17 cellular contexts compared by ENCODE assay signal in genomic region chr12:59634254-59634653, GRCh38. TPM values are rescaled to one million over a fixed set of nuclear protein-coding genes. Genes with fewer than 3 reads are reported as not detected.
DNase-seq lines count a peak whose midpoint lies in the region; ATAC-seq, FAIRE-seq and TF ChIP-seq lines count a peak whose summit lies in the region.
"Had no signal": no experiment of that assay in that cellular context is flagged by ENCODE, and none has a peak within 500 bp of the region (broad histone marks: within the 10 kb centered on the region; RNA-seq: fewer than 3 reads in every experiment).

No MANE protein-coding gene starts in this region.

- WGBS in GM12878 (ENCODE audit: insufficient coverage, insufficient replicate concordance, low lambda C conversion rate, missing lambda C conversion rate), result 8% methylated on average over 1 of the region's 1 CpG
- 61 to 65% methylated on average over 1 of the region's 1 CpG for WGBS in esophagus squamous epithelium, 2 donors

- peaks cover 2% of the 10 kb centered on the region for H3K9me3 Mint-ChIP-seq in activated CD8-positive, alpha-beta T cell treated with anti-CD3 and anti-CD28 coated beads for 36 hours
- H3K9me3 Mint-ChIP-seq in activated CD8-positive, alpha-beta T cell treated with anti-CD3 and anti-CD28 coated beads, Interleukin-2, amount 10 ng/mL, durations not matched to agents 7 days and 5 days (ENCODE audit: insufficient read depth), result no peaks in the 10 kb centered on the region
- no peaks in the 10 kb centered on the region for H3K9me3 Mint-ChIP-seq in CD8-positive, alpha-beta T cell
- H3K9me3 Mint-ChIP-seq in stimulated activated naive CD8-positive, alpha-beta T cell treated with anti-CD3 and anti-CD28 coated beads, Interleukin-15, Interleukin-2, amounts not matched to agents 100 ng/mL and 50 ng/mL, for 24 hours, result peaks cover 5% of the 10 kb centered on the region
- H3K9me3 Mint-ChIP-seq: CD4-positive, alpha-beta T cell; H9 had no signal

- H3K36me3 ChIP-seq in CD8-positive, alpha-beta T cell (ENCODE audit: insufficient read depth, low read length), result no peaks in the 10 kb centered on the region
- H3K36me3 ChIP-seq in GM12878 (ENCODE audit: control insufficient read depth in 2 of 2, insufficient read depth in 2 of 2, low read length in 1 of 2), result no peaks in the 10 kb centered on the region
- H3K36me3 ChIP-seq in esophagus squamous epithelium, result no peaks in the 10 kb centered on the region

- in situ Hi-C loops in GM12878 (cut with MboI), result no loop called here

- peaks cover 15% of the 10 kb centered on the region for H3K4me1 ChIP-seq in CD8-positive, alpha-beta T cell (ENCODE audit: insufficient read depth, low read length)
- H3K4me1 ChIP-seq in GM12878 (ENCODE audit: control insufficient read depth, insufficient read depth, low read length) (peaks cover 5% of the 10 kb centered on the region; the same call in 1 of the 2 replicates), esophagus squamous epithelium (peaks cover 0 to 28% (median 6%) of the 10 kb centered on the region in 3 donors)
- H3K4me1 ChIP-seq: A549 had no signal

- no peaks in the 10 kb centered on the region for H3K27me3 Mint-ChIP-seq in activated CD8-positive, alpha-beta T cell treated with anti-CD3 and anti-CD28 coated beads for 36 hours
- H3K27me3 Mint-ChIP-seq in activated CD8-positive, alpha-beta T cell treated with anti-CD3 and anti-CD28 coated beads, Interleukin-2, amount 10 ng/mL, durations not matched to agents 7 days and 5 days (ENCODE audit: low read depth), result no peaks in the 10 kb centered on the region
- no peaks in the 10 kb centered on the region for H3K27me3 Mint-ChIP-seq in CD8-positive, alpha-beta T cell (ENCODE audit: low read depth)
- H3K27me3 Mint-ChIP-seq in stimulated activated naive CD8-positive, alpha-beta T cell treated with anti-CD3 and anti-CD28 coated beads, Interleukin-15, Interleukin-2, amounts not matched to agents 100 ng/mL and 50 ng/mL, for 24 hours, result no peaks in the 10 kb centered on the region
- H3K27me3 Mint-ChIP-seq: CD4-positive, alpha-beta T cell had no signal

- H3K4me1 Mint-ChIP-seq in activated CD8-positive, alpha-beta T cell treated with anti-CD3 and anti-CD28 coated beads for 36 hours (ENCODE audit: low read depth), result peaks cover 64% of the 10 kb centered on the region
- H3K4me1 Mint-ChIP-seq in activated CD8-positive, alpha-beta T cell treated with anti-CD3 and anti-CD28 coated beads, Interleukin-2, amount 10 ng/mL, durations not matched to agents 7 days and 5 days (ENCODE audit: low read depth), result peaks cover 1% of the 10 kb centered on the region
- H3K4me1 Mint-ChIP-seq in CD8-positive, alpha-beta T cell (ENCODE audit: low read depth), result peaks cover 70% of the 10 kb centered on the region
- H3K4me1 Mint-ChIP-seq in stimulated activated naive CD8-positive, alpha-beta T cell treated with anti-CD3 and anti-CD28 coated beads, Interleukin-15, Interleukin-2, amounts not matched to agents 100 ng/mL and 50 ng/mL, for 24 hours (ENCODE audit: low read depth), result peaks cover 67% of the 10 kb centered on the region

- no peaks in the 10 kb centered on the region for H3K9me3 ChIP-seq in CD8-positive, alpha-beta T cell (ENCODE audit: low read length)
- H3K9me3 ChIP-seq in GM12878 (replicated peaks; ENCODE audit: control insufficient read depth, insufficient read depth, low read length) (peaks cover 2% of the 10 kb centered on the region; the same call in 2 of the 3 replicates), esophagus squamous epithelium (no peaks in the 10 kb centered on the region)
- H3K9me3 ChIP-seq: A549 had no signal

- POLR2A ChIA-PET in activated CD8-positive, alpha-beta T cell treated with anti-CD3 and anti-CD28 coated beads for 36 hours (lab: Charles Lee), result no interaction called here
- POLR2A ChIA-PET in activated CD8-positive, alpha-beta T cell treated with anti-CD3 and anti-CD28 coated beads, Interleukin-2, amount 10 ng/mL, durations not matched to agents 7 days and 5 days (lab: Charles Lee), result interaction anchor here (1.3 kb wide), 1 partner anchor 38 kb away, joined by 3 read pairs; the partner anchor contains the start of gene SLC16A7
- POLR2A ChIA-PET in CD8-positive, alpha-beta T cell (lab: Charles Lee), result no interaction called here
- POLR2A ChIA-PET in GM12878 (lab: Charles Lee), result no interaction called here

- no peak for TF ChIP-seq RAD21 in GM12878 (IDR thresholded peaks at IDR 0.05; ENCODE audit: insufficient read depth, low read depth, low read length)

- H3K4me2 ChIP-seq in GM12878 (ENCODE audit: control insufficient read depth, insufficient read depth), result no peak overlapping the region
- H3K4me2 ChIP-seq: A549 had no signal

- H3K36me3 Mint-ChIP-seq in activated CD8-positive, alpha-beta T cell treated with anti-CD3 and anti-CD28 coated beads for 36 hours (ENCODE audit: low read depth), result peaks cover 28% of the 10 kb centered on the region
- H3K36me3 Mint-ChIP-seq in activated CD8-positive, alpha-beta T cell treated with anti-CD3 and anti-CD28 coated beads, Interleukin-2, amount 10 ng/mL, durations not matched to agents 7 days and 5 days (ENCODE audit: low read depth), result peaks cover 23% of the 10 kb centered on the region
- peaks cover 13% of the 10 kb centered on the region for H3K36me3 Mint-ChIP-seq in CD8-positive, alpha-beta T cell
- H3K36me3 Mint-ChIP-seq in stimulated activated naive CD8-positive, alpha-beta T cell treated with anti-CD3 and anti-CD28 coated beads, Interleukin-15, Interleukin-2, amounts not matched to agents 100 ng/mL and 50 ng/mL, for 24 hours (ENCODE audit: low read depth), result peaks cover 34% of the 10 kb centered on the region

- ATAC-seq in activated CD8-positive, alpha-beta T cell treated with anti-CD3 and anti-CD28 coated beads for 36 hours, result peak; percentile 10
- ATAC-seq in activated CD8-positive, alpha-beta T cell treated with anti-CD3 and anti-CD28 coated beads, Interleukin-2, amount 10 ng/mL, durations not matched to agents 7 days and 5 days, result no peak
- ATAC-seq in CD8-positive, alpha-beta T cell, result no peak
- ATAC-seq in GM12878, result peak; percentile 20; the same call in 2 of the 3 replicates
- ATAC-seq: A549 had no signal

- no peak overlapping the region for H3K9ac ChIP-seq in GM12878 (ENCODE audit: control insufficient read depth, insufficient read depth, low read length)

- RAD21 ChIA-PET in GM12878 (lab: Charles Lee; ENCODE audit: unreplicated experiment), result no interaction called here

- H4K20me1 ChIP-seq in GM12878 (ENCODE audit: control insufficient read depth, insufficient read depth), result no peaks in the 10 kb centered on the region

- H3K27ac Mint-ChIP-seq in activated CD8-positive, alpha-beta T cell treated with anti-CD3 and anti-CD28 coated beads for 36 hours, result no peak overlapping the region
- no peak overlapping the region for H3K27ac Mint-ChIP-seq in activated CD8-positive, alpha-beta T cell treated with anti-CD3 and anti-CD28 coated beads, Interleukin-2, amount 10 ng/mL, durations not matched to agents 7 days and 5 days
- peak overlapping the region; percentile 30 for H3K27ac Mint-ChIP-seq in CD8-positive, alpha-beta T cell
- peak overlapping the region; percentile 68 for H3K27ac Mint-ChIP-seq in stimulated activated naive CD8-positive, alpha-beta T cell treated with anti-CD3 and anti-CD28 coated beads, Interleukin-15, Interleukin-2, amounts not matched to agents 100 ng/mL and 50 ng/mL, for 24 hours
- H3K27ac Mint-ChIP-seq: CD4-positive, alpha-beta T cell had no signal

- no TSS peak for BruUV-seq in GM12878 (replicated peaks; lab: Mats Ljungman, UMichigan)

- H3K79me2 ChIP-seq in GM12878 (ENCODE audit: control insufficient read depth, insufficient read depth, low read length), result no peaks in the 10 kb centered on the region; the same call in 1 of the 2 replicates

- CTCF ChIA-PET in activated CD8-positive, alpha-beta T cell treated with anti-CD3 and anti-CD28 coated beads for 36 hours (lab: Charles Lee), result interaction anchor here (1.5 kb wide), 1 partner anchor 16 kb away, joined by 3 read pairs; no protein-coding TSS in a partner anchor
- CTCF ChIA-PET in activated CD8-positive, alpha-beta T cell treated with anti-CD3 and anti-CD28 coated beads, Interleukin-2, amount 10 ng/mL, durations not matched to agents 7 days and 5 days (lab: Charles Lee), result no interaction called here
- CTCF ChIA-PET in CD8-positive, alpha-beta T cell (lab: Charles Lee), result no interaction called here
- CTCF ChIA-PET in GM12878 (lab: Yijun Ruan, JAX), result no interaction called here

- H2AFZ ChIP-seq in GM12878 (ENCODE audit: control insufficient read depth, low read depth, low read length), result no peak overlapping the region

- SMC1A ChIA-PET in GM12878 (lab: Charles Lee; ENCODE audit: uncharacterized antibody, unreplicated experiment), result no interaction called here

- no peak for FAIRE-seq in GM12878 (lab: Jason Lieb, UNC)
- FAIRE-seq: A549, H1 had no signal

- H3K4me3 Mint-ChIP-seq in activated CD8-positive, alpha-beta T cell treated with anti-CD3 and anti-CD28 coated beads for 36 hours, result no peak overlapping the region
- H3K4me3 Mint-ChIP-seq in activated CD8-positive, alpha-beta T cell treated with anti-CD3 and anti-CD28 coated beads, Interleukin-2, amount 10 ng/mL, durations not matched to agents 7 days and 5 days, result no peak overlapping the region
- H3K4me3 Mint-ChIP-seq in CD8-positive, alpha-beta T cell, result no peak overlapping the region
- H3K4me3 Mint-ChIP-seq in stimulated activated naive CD8-positive, alpha-beta T cell treated with anti-CD3 and anti-CD28 coated beads, Interleukin-15, Interleukin-2, amounts not matched to agents 100 ng/mL and 50 ng/mL, for 24 hours, result no peak overlapping the region
- H3K4me3 Mint-ChIP-seq: CD4-positive, alpha-beta T cell; H9 had no signal

- H3K4me3 ChIP-seq in CD8-positive, alpha-beta T cell (ENCODE audit: low read depth, low read length), result no peak overlapping the region
- H3K4me3 ChIP-seq in GM12878, result no peak overlapping the region
- H3K4me3 ChIP-seq in esophagus squamous epithelium, result no peak overlapping the region
- H3K4me3 ChIP-seq: A549 had no signal

- no peak overlapping the region for H3K27ac ChIP-seq in CD8-positive, alpha-beta T cell (ENCODE audit: low read depth, low read length)
- no peak overlapping the region for H3K27ac ChIP-seq in GM12878 (ENCODE audit: control insufficient read depth, insufficient read depth)
- no peak overlapping the region for H3K27ac ChIP-seq in esophagus squamous epithelium
- H3K27ac ChIP-seq: 22Rv1, A549, C4-2B had no signal

- intact Hi-C loops in activated CD8-positive, alpha-beta T cell treated with anti-CD3 and anti-CD28 coated beads for 36 hours (cut with micrococcal nuclease), result no loop called here
- intact Hi-C loops in CD8-positive, alpha-beta T cell (cut with DNase I, micrococcal nuclease), result loop anchor here in 1 of 2 experiments (2.0 kb wide), 1 partner anchor 17 kb away; no protein-coding TSS in a partner anchor
- intact Hi-C loops in GM12878 (cut with micrococcal nuclease; ENCODE audit: unreplicated experiment), result no loop called here
- intact Hi-C loops in esophagus squamous epithelium (cut with DNase I), result no loop called here

- TF ChIP-seq POLR2A in GM12878 (IDR thresholded peaks at IDR 0.05; ENCODE audit: low read depth, low read length) (no peak), esophagus squamous epithelium (IDR thresholded peaks at IDR 0.05) (no peak)

- no peak for TF ChIP-seq EP300 in GM12878 (IDR thresholded peaks at IDR 0.05; ENCODE audit: borderline replicate concordance in 1 of 2, control insufficient read depth in 1 of 2, low read depth in 2 of 2, low read length in 2 of 2)

- TF ChIP-seq CTCF in activated CD8-positive, alpha-beta T cell treated with anti-CD3 and anti-CD28 coated beads for 36 hours (IDR thresholded peaks at IDR 0.05), result no peak
- TF ChIP-seq CTCF in CD8-positive, alpha-beta T cell (IDR thresholded peaks at IDR 0.05), result no peak
- TF ChIP-seq CTCF in GM12878 (IDR thresholded peaks at IDR 0.05 in 2 of 3, conservative IDR thresholded peaks at IDR 0.05 in 1 of 3; ENCODE audit: control insufficient read depth in 2 of 3, extremely low read depth in 1 of 3, insufficient read depth in 1 of 3, low read depth in 3 of 3, low read length in 3 of 3), result no peak
- TF ChIP-seq CTCF in esophagus squamous epithelium (IDR thresholded peaks at IDR 0.05), result no peak

- no peaks in the 10 kb centered on the region for H3K27me3 ChIP-seq in CD8-positive, alpha-beta T cell (ENCODE audit: insufficient read depth, low read length)
- H3K27me3 ChIP-seq in GM12878 (replicated peaks in 1 of 2; ENCODE audit: control insufficient read depth in 2 of 2, insufficient read depth in 2 of 2, low read length in 1 of 2) (no peaks in the 10 kb centered on the region), esophagus squamous epithelium (no peaks in the 10 kb centered on the region)

- no peak for DNase-seq in activated CD8-positive, alpha-beta T cell treated with anti-CD3 and anti-CD28 coated beads for 36 hours
- DNase-seq in activated CD8-positive, alpha-beta T cell treated with anti-CD3 and anti-CD28 coated beads, Interleukin-2, amount 10 ng/mL, durations not matched to agents 7 days and 5 days, result no peak
- DNase-seq in CD8-positive, alpha-beta T cell, result no peak
- DNase-seq in GM12878 (ENCODE audit: low read depth, low spot score) (no peak), T1000 (lab: John Stamatoyannopoulos, UW) (no peak), esophagus squamous epithelium (lab: John Stamatoyannopoulos, UW) (no peak)
- DNase-seq: AML-193; CD4-positive, alpha-beta T cell; DMS153; DMS79; GDM1; H9 had no signal

RNA-seq across cellular contexts. Expression of gene SLC16A7, which starts 38.4 kb away (rescaled TPM):
- 10 to 100 TPM; 21.0 to 21.4 TPM for total RNA-seq in activated CD8-positive, alpha-beta T cell treated with anti-CD3 and anti-CD28 coated beads for 36 hours
- 10 to 100 TPM; 35.9 to 38.8 TPM for total RNA-seq in activated CD8-positive, alpha-beta T cell treated with anti-CD3 and anti-CD28 coated beads, Interleukin-2, amount 10 ng/mL, durations not matched to agents 7 days and 5 days
- 10 to 100 TPM; 14.2 to 16.9 TPM for total RNA-seq in CD8-positive, alpha-beta T cell
- total RNA-seq in GM12878 (2013; cell fraction: nucleolus; rRNA removed), result 27.9 and 41.1 TPM in 2 replicates
- total RNA-seq in GM12878 (2014; rRNA removed) (11.0 and 11.1 TPM in 2 replicates), GM12878 (2014; rRNA removed; fragmentation: Illumina TruSeq; extraction: Trizol) (11.9 and 12.9 TPM in 2 replicates), GM12878 (2021) (10.6 and 12.5 TPM in 2 replicates), esophagus squamous epithelium (10 to 100 TPM; 55.3 to 82.1 (median 72.9) TPM)
- polyA plus RNA-seq in GM12878 (2011; ENCODE audit: low read depth), result 1.4 TPM
- polyA plus RNA-seq in GM12878 (2011; rRNA removed) (10.7 and 15.6 TPM in 2 replicates), GM12878 (2014; fragmentation: Illumina TruSeq; extraction: Trizol) (5.1 and 6.5 TPM in 2 replicates), GM12878 (2014; fragmentation: Nextera tagmentation; extraction: Ambion mirVana) (1 to 10 TPM; 1.5 to 4.2 TPM), GM12878 (2014; rRNA removed) (4.7 and 5.3 TPM in 2 replicates), GM12878 (2016; fragmentation: Nextera tagmentation; extraction: Ambion mirVana) (1 to 10 TPM; 5.2 to 6.8 TPM)
- polyA plus RNA-seq in GM12878 (2011; cell fraction: cytosol; rRNA removed), result 4.0 and 6.3 TPM in 2 replicates
- 8.6 TPM in 2 replicates for polyA plus RNA-seq in GM12878 (2011; cell fraction: nucleus; rRNA removed)
- 2.8 and 2.9 TPM in 2 replicates for polyA plus RNA-seq in GM12878 (2012)
- 27.7 and 35.1 TPM in 2 replicates for polyA minus RNA-seq in GM12878 (2011; rRNA and poly(A)+ RNA removed)
- polyA minus RNA-seq in GM12878 (2011; cell fraction: cytosol; rRNA and poly(A)+ RNA removed), result 9.2 and 12.3 TPM in 2 replicates
- polyA minus RNA-seq in GM12878 (2011; cell fraction: nucleus; rRNA and poly(A)+ RNA removed), result 36.3 and 47.2 TPM in 2 replicates

Comparison
In these comparisons a context has a peak if more than half of its experiments do, and no peak if none do; other contexts are left out.
1. ATAC-seq: peak in activated CD8-positive, alpha-beta T cell treated with anti-CD3 and anti-CD28 coated beads for 36 hours (single experiment) and GM12878 (single experiment); none in activated CD8-positive, alpha-beta T cell treated with anti-CD3 and anti-CD28 coated beads, Interleukin-2, amount 10 ng/mL, durations not matched to agents 7 days and 5 days (single experiment) and CD8-positive, alpha-beta T cell (single experiment).
2. H3K27ac Mint-ChIP-seq: peak in CD8-positive, alpha-beta T cell (single experiment) and stimulated activated naive CD8-positive, alpha-beta T cell treated with anti-CD3 and anti-CD28 coated beads, Interleukin-15, Interleukin-2, amounts not matched to agents 100 ng/mL and 50 ng/mL, for 24 hours (single experiment); none in activated CD8-positive, alpha-beta T cell treated with anti-CD3 and anti-CD28 coated beads for 36 hours (single experiment) and activated CD8-positive, alpha-beta T cell treated with anti-CD3 and anti-CD28 coated beads, Interleukin-2, amount 10 ng/mL, durations not matched to agents 7 days and 5 days (single experiment).